Comparison of ENCODE assay signal across 8 cellular contexts in genomic region chr6:113969888-113970807, GRCh38. TPM values are rescaled to one million over a fixed set of nuclear protein-coding genes. Genes with fewer than 3 reads are reported as not detected.
DNase-seq lines count a peak whose midpoint lies in the region; ATAC-seq, FAIRE-seq and TF ChIP-seq lines count a peak whose summit lies in the region.

No MANE protein-coding gene starts in this region.

- DNase-seq in A549 (ENCODE audit: low read depth in 1 of 2, low spot score in 1 of 2) (peak in 1 of 2 experiments; percentile 27), NCI-H526 treated with DMSO at 0.1 percent for 48 hours (lab: John Stamatoyannopoulos, UW) (peak; percentile 47), endodermal cell (peak; percentile 83)
- DNase-seq in activated CD8-positive, alpha-beta memory T cell treated with anti-CD3 and anti-CD28 coated beads, Interleukin-2, amount 10 ng/mL, durations not matched to agents 7 days and 5 days = peak; percentile 68
- peak; percentile 27 for DNase-seq in stimulated activated CD8-positive, alpha-beta memory T cell treated with anti-CD3 and anti-CD28 coated beads, Interleukin-15, amount 100 ng/mL, for 48 hours (ENCODE audit: low read depth in 2 of 2)

- H3K4me1 ChIP-seq in A549 = peaks cover 15% of the 10 kb centered on the region; the same call in 2 of the 3 replicates
- H3K4me1 ChIP-seq in endodermal cell (ENCODE audit: control insufficient read depth, insufficient read depth, low read length) = no peaks in the 10 kb centered on the region
- peaks cover 4% of the 10 kb centered on the region for H3K4me1 ChIP-seq in mesodermal cell (ENCODE audit: control insufficient read depth, insufficient read depth, low read length, poor library complexity, severe bottlenecking)

- H3K4me3 ChIP-seq in A549 (peak overlapping the region; percentile 93), endodermal cell (ENCODE audit: low read length) (peak overlapping the region; percentile 90), mesodermal cell (ENCODE audit: extremely low read depth, insufficient read depth, low read length, poor library complexity, severe bottlenecking) (peak overlapping the region; percentile 99)

- no peak for FAIRE-seq in A549 (lab: Jason Lieb, UNC)

- H3K27ac ChIP-seq in A549 (peak overlapping the region; percentile 91 to 99), endodermal cell (ENCODE audit: low read depth, low read length) (peak overlapping the region; percentile 99), mesodermal cell (ENCODE audit: low read depth, low read length, severe bottlenecking) (peak overlapping the region; percentile 97)

- no peak for TF ChIP-seq EP300 in A549 (IDR thresholded peaks at IDR 0.05)

- no peaks in the 10 kb centered on the region for H3K9me3 Mint-ChIP-seq in activated CD8-positive, alpha-beta memory T cell treated with anti-CD3 and anti-CD28 coated beads, Interleukin-2, amount 10 ng/mL, durations not matched to agents 7 days and 5 days (ENCODE audit: low read depth)
- no peaks in the 10 kb centered on the region for H3K9me3 Mint-ChIP-seq in endodermal cell

- no peak for TF ChIP-seq POLR2A in A549 (IDR thresholded peaks at IDR 0.05; ENCODE audit: low read length)

- H3K36me3 Mint-ChIP-seq in activated CD8-positive, alpha-beta memory T cell treated with anti-CD3 and anti-CD28 coated beads, Interleukin-2, amount 10 ng/mL, durations not matched to agents 7 days and 5 days = peaks cover 2% of the 10 kb centered on the region
- peaks cover 2% of the 10 kb centered on the region for H3K36me3 Mint-ChIP-seq in endodermal cell (ENCODE audit: low read depth)

- POLR2A ChIA-PET in A549 (lab: Yijun Ruan, JAX) = no interaction called here

- peaks cover 29% of the 10 kb centered on the region for H3K4me1 Mint-ChIP-seq in activated CD8-positive, alpha-beta memory T cell treated with anti-CD3 and anti-CD28 coated beads, Interleukin-2, amount 10 ng/mL, durations not matched to agents 7 days and 5 days
- H3K4me1 Mint-ChIP-seq in endodermal cell = peaks cover 15% of the 10 kb centered on the region

- peak overlapping the region; percentile 96 for H3K4me3 Mint-ChIP-seq in activated CD8-positive, alpha-beta memory T cell treated with anti-CD3 and anti-CD28 coated beads, Interleukin-2, amount 10 ng/mL, durations not matched to agents 7 days and 5 days
- H3K4me3 Mint-ChIP-seq in endodermal cell = peak overlapping the region; percentile 96

- no peaks in the 10 kb centered on the region for H3K27me3 ChIP-seq in endodermal cell (ENCODE audit: control insufficient read depth, insufficient read depth, low read length, poor library complexity, severe bottlenecking)

- CTCF ChIA-PET in A549 (lab: Yijun Ruan, JAX) = interaction anchor here (0.6 kb wide), 1 partner anchor 1434 kb away, joined by 4 read pairs; no protein-coding TSS in a partner anchor
- CTCF ChIA-PET in activated CD8-positive, alpha-beta memory T cell treated with anti-CD3 and anti-CD28 coated beads, Interleukin-2, amount 10 ng/mL, durations not matched to agents 7 days and 5 days (lab: Charles Lee) = interaction anchor here (1.4 kb wide), 1 partner anchor 34 kb away, joined by 4 read pairs; no protein-coding TSS in a partner anchor

- no peaks in the 10 kb centered on the region for H3K36me3 ChIP-seq in endodermal cell (ENCODE audit: control insufficient read depth, insufficient read depth, low read length)
- no peaks in the 10 kb centered on the region for H3K36me3 ChIP-seq in mesodermal cell (ENCODE audit: control insufficient read depth, insufficient read depth, low read length)

- ATAC-seq in A549 (peak; percentile 82 to 83), GM18517 (IDR thresholded peaks at IDR 0.05; ENCODE audit: unreplicated experiment) (peak; percentile 33), HG03045 (IDR thresholded peaks at IDR 0.05; ENCODE audit: unreplicated experiment) (peak; percentile 40)
- ATAC-seq in activated CD8-positive, alpha-beta memory T cell treated with anti-CD3 and anti-CD28 coated beads, Interleukin-2, amount 10 ng/mL, durations not matched to agents 7 days and 5 days = peak; percentile 54

- peak overlapping the region; percentile 89 for H3K27ac Mint-ChIP-seq in activated CD8-positive, alpha-beta memory T cell treated with anti-CD3 and anti-CD28 coated beads, Interleukin-2, amount 10 ng/mL, durations not matched to agents 7 days and 5 days
- peak overlapping the region; percentile 98 for H3K27ac Mint-ChIP-seq in endodermal cell

- TF ChIP-seq CTCF in A549 (IDR thresholded peaks at IDR 0.05) (no peak), endodermal cell (conservative IDR thresholded peaks at IDR 0.05) (no peak)

- H3K4me2 ChIP-seq in A549 = peak overlapping the region; percentile 95

- H3K27me3 Mint-ChIP-seq in activated CD8-positive, alpha-beta memory T cell treated with anti-CD3 and anti-CD28 coated beads, Interleukin-2, amount 10 ng/mL, durations not matched to agents 7 days and 5 days = no peaks in the 10 kb centered on the region
- peaks cover 9% of the 10 kb centered on the region for H3K27me3 Mint-ChIP-seq in endodermal cell (ENCODE audit: insufficient read depth)

- peak overlapping the region; percentile 96 for H3K9ac ChIP-seq in endodermal cell (ENCODE audit: extremely low read depth, low read length, poor library complexity, severe bottlenecking)

- no peak for TF ChIP-seq RAD21 in A549 (conservative IDR thresholded peaks at IDR 0.05 in 1 of 2, IDR thresholded peaks at IDR 0.05 in 1 of 2)

- H3K9me3 ChIP-seq in A549 (no peaks in the 10 kb centered on the region), endodermal cell (ENCODE audit: control insufficient read depth, low read length) (no peaks in the 10 kb centered on the region), mesodermal cell (ENCODE audit: control insufficient read depth, low read length) (no peaks in the 10 kb centered on the region)

- WGBS in A549 (ENCODE audit: missing lambda C conversion rate) = 2% methylated on average over 18 of the region's 70 CpGs
- WGBS in endodermal cell (ENCODE audit: insufficient coverage in 1 of 2, insufficient read length in 1 of 2), 2 experiments = 0 to 1% methylated on average over 17 to 70 of the region's 70 CpGs
- 0 to 1% methylated on average over 34 to 63 of the region's 70 CpGs for WGBS in mesodermal cell (ENCODE audit: insufficient coverage in 2 of 2), 2 experiments

TF ChIP-seq in A549, 52 proteins besides CTCF, POLR2A, EP300 and RAD21:
- TF ChIP-seq E2F6 (IDR thresholded peaks at IDR 0.05; ENCODE audit: borderline replicate concordance, low read depth) (peak; percentile 16; the same call in 1 of the 2 replicates), PHF8 (IDR thresholded peaks at IDR 0.05; ENCODE audit: borderline replicate concordance, low read depth) (peak; percentile 49; the same call in 1 of the 2 replicates), CHD2 (IDR thresholded peaks at IDR 0.05; ENCODE audit: low read length, partially characterized antibody) (no peak), HEYL (CRISPR knock-in tag; IDR thresholded peaks at IDR 0.05) (no peak), KDM1A (IDR thresholded peaks at IDR 0.05; ENCODE audit: low read depth) (no peak), EHF (CRISPR knock-in tag; IDR thresholded peaks at IDR 0.05) (no peak), HES2 (IDR thresholded peaks at IDR 0.05) (no peak), RARB (CRISPR knock-in tag; IDR thresholded peaks at IDR 0.05) (no peak), BCL3 (IDR thresholded peaks at IDR 0.05) (no peak), SMC3 (IDR thresholded peaks at IDR 0.05) (no peak), HOXA7 (CRISPR knock-in tag; IDR thresholded peaks at IDR 0.05) (no peak), CBX8 (IDR thresholded peaks at IDR 0.05) (no peak), RFX5 (IDR thresholded peaks at IDR 0.05) (no peak), HOXB5 (CRISPR knock-in tag; IDR thresholded peaks at IDR 0.05) (no peak), JUNB (IDR thresholded peaks at IDR 0.05) (no peak)
TF ChIP-seq in A549: peak in this region for 2.

RNA-seq across cellular contexts. Expression of gene HDAC2, which starts 0.8 kb away (rescaled TPM):
- 129 and 183 TPM in 2 replicates for polyA plus RNA-seq in A549 (2011; rRNA removed)
- polyA plus RNA-seq in A549 (2012; cell fraction: cytosol; rRNA removed) = 52.9 and 53.3 TPM in 2 replicates
- 40.4 and 49.8 TPM in 2 replicates for polyA plus RNA-seq in A549 (2012; cell fraction: nucleus; rRNA removed)
- 103 to 105 TPM (median 103 TPM) in 3 replicates for polyA plus RNA-seq in A549 (2017; fragmentation: RNase III; extraction: RNeasy Plus Mini Kit Qiagen cat#74134 plus additional on column Dnase treatment)
- 65.2 and 77.5 TPM in 2 replicates for polyA minus RNA-seq in A549 (2011; rRNA and poly(A)+ RNA removed)
- total RNA-seq in activated CD8-positive, alpha-beta memory T cell treated with anti-CD3 and anti-CD28 coated beads, Interleukin-2, amount 10 ng/mL, durations not matched to agents 7 days and 5 days = 10 to 100 TPM; 62.4 to 75.5 TPM
- total RNA-seq in endodermal cell = 100 to 1,000 TPM; 275 to 335 TPM
- 398 TPM for polyA plus RNA-seq in endodermal cell (2013, experiment 1 of 2)
- 389 TPM for polyA plus RNA-seq in endodermal cell (2013, experiment 2 of 2)
- 329 TPM for polyA plus RNA-seq in mesodermal cell (2013, experiment 1 of 2)
- 365 TPM for polyA plus RNA-seq in mesodermal cell (2013, experiment 2 of 2)
